ENCODE assay signal across 24 cellular contexts in the genomic region with DNA sequence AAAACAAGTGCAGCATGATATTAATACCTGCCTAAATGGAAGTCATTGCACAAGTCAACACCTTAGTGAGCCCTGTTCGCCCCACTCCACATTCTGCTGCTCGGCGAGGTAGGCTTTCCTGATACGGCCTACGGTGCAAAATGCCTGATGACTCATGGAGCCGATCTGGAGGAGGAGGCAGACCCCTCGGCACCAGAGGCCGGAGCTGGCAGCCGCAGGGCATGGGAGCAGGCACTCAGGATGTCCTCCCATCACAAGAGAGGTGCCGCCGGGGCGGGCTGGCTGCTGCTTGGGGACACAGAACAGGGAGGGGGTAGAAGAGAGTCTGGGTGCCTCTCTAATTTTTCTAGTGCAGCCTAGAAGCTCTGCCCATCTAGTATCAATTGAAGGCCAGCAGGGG.
"Had no signal": no experiment of that assay in that cellular context is flagged by ENCODE, and none has a peak within 500 bp of the region (broad histone marks: within the 10 kb centered on the region; RNA-seq: fewer than 3 reads in every experiment).

No MANE protein-coding gene starts in this region.

- DNase-seq: activated CD4-positive, alpha-beta memory T cell treated with anti-CD3 and anti-CD28 coated beads, Interleukin-2, amount 10 ng/mL, durations not matched to agents 7 days and 5 days; activated CD4-positive, alpha-beta T cell treated with anti-CD3 and anti-CD28 coated beads, Interleukin-2, amount 10 ng/mL, durations not matched to agents 24 days and 14 days; activated effector memory CD4-positive, alpha-beta T cell treated with Interleukin-2 at 50 U/mL for 16 hours; activated naive CD4-positive, alpha-beta T cell treated with anti-CD3 and anti-CD28 coated beads for 36 hours; activated T-cell treated with anti-CD3 and anti-CD28 coated beads, Interleukin-2, amount 50 U/mL, for 72 hours; amygdala; effector CD4-positive, alpha-beta T cell; foreskin melanocyte; hippocampal formation; left lung; naive thymus-derived CD8-positive, alpha-beta T cell; small intestine; stimulated activated CD4-positive, alpha-beta T cell treated with anti-CD3 and anti-CD28 coated beads, Interleukin-2, amount 100 ng/mL, for 24 hours; stomach; T-helper 2 cell had no signal

- H3K9me3 Mint-ChIP-seq: activated CD4-positive, alpha-beta memory T cell treated with anti-CD3 and anti-CD28 coated beads, Interleukin-2, amount 10 ng/mL, durations not matched to agents 7 days and 5 days; activated CD4-positive, alpha-beta T cell treated with anti-CD3 and anti-CD28 coated beads, Interleukin-2, amount 10 ng/mL, durations not matched to agents 24 days and 14 days; activated naive CD4-positive, alpha-beta T cell treated with anti-CD3 and anti-CD28 coated beads for 36 hours; activated T-cell treated with anti-CD3 and anti-CD28 coated beads, Interleukin-2, amount 50 U/mL, for 72 hours; mesothelial cell of epicardium; naive thymus-derived CD8-positive, alpha-beta T cell; neural progenitor cell; stimulated activated effector memory CD8-positive, alpha-beta T cell treated with anti-CD3 and anti-CD28 coated beads, Interleukin-12 subunit alpha, Interleukin-12 subunit beta, amount 100 ng/mL, for 72 hours had no signal

- H3K9me3 ChIP-seq: left lung, stomach, suprapubic skin, tibial nerve, vagina had no signal

- H3K4me3 Mint-ChIP-seq: activated CD4-positive, alpha-beta memory T cell treated with anti-CD3 and anti-CD28 coated beads, Interleukin-2, amount 10 ng/mL, durations not matched to agents 7 days and 5 days; activated CD4-positive, alpha-beta T cell treated with anti-CD3 and anti-CD28 coated beads, Interleukin-2, amount 10 ng/mL, durations not matched to agents 24 days and 14 days; activated naive CD4-positive, alpha-beta T cell treated with anti-CD3 and anti-CD28 coated beads for 36 hours; activated T-cell treated with anti-CD3 and anti-CD28 coated beads, Interleukin-2, amount 50 U/mL, for 72 hours; mesothelial cell of epicardium; naive thymus-derived CD8-positive, alpha-beta T cell; neural progenitor cell; stimulated activated effector memory CD8-positive, alpha-beta T cell treated with anti-CD3 and anti-CD28 coated beads, Interleukin-12 subunit alpha, Interleukin-12 subunit beta, amount 100 ng/mL, for 72 hours had no signal

- H3K4me3 ChIP-seq: cardiac muscle cell, left lung, lung, neural progenitor cell, stomach, suprapubic skin, tibial nerve, vagina had no signal

- H3K36me3 Mint-ChIP-seq: mesothelial cell of epicardium; naive thymus-derived CD8-positive, alpha-beta T cell; neural progenitor cell; stimulated activated effector memory CD8-positive, alpha-beta T cell treated with anti-CD3 and anti-CD28 coated beads, Interleukin-12 subunit alpha, Interleukin-12 subunit beta, amount 100 ng/mL, for 72 hours had no signal

- H3K36me3 ChIP-seq: cardiac muscle cell, left lung, neural progenitor cell, stomach, suprapubic skin, tibial nerve, vagina had no signal

- H3K4me1 Mint-ChIP-seq: activated CD4-positive, alpha-beta memory T cell treated with anti-CD3 and anti-CD28 coated beads, Interleukin-2, amount 10 ng/mL, durations not matched to agents 7 days and 5 days; activated CD4-positive, alpha-beta T cell treated with anti-CD3 and anti-CD28 coated beads, Interleukin-2, amount 10 ng/mL, durations not matched to agents 24 days and 14 days; stimulated activated effector memory CD8-positive, alpha-beta T cell treated with anti-CD3 and anti-CD28 coated beads, Interleukin-12 subunit alpha, Interleukin-12 subunit beta, amount 100 ng/mL, for 72 hours had no signal

- H3K4me1 ChIP-seq: left lung, stomach, vagina had no signal

- H3K9ac ChIP-seq: neural progenitor cell had no signal

- ATAC-seq: activated T-cell treated with anti-CD3 and anti-CD28 coated beads, Interleukin-2, amount 50 U/mL, for 72 hours; left lung; naive thymus-derived CD8-positive, alpha-beta T cell; sciatic nerve; stimulated activated effector memory CD8-positive, alpha-beta T cell treated with anti-CD3 and anti-CD28 coated beads, Interleukin-12 subunit alpha, Interleukin-12 subunit beta, amount 100 ng/mL, for 72 hours had no signal

- H3K27ac ChIP-seq: cardiac muscle cell, left lung, neural progenitor cell, stomach, suprapubic skin, tibial nerve, vagina had no signal

- H3K27ac Mint-ChIP-seq: activated CD4-positive, alpha-beta memory T cell treated with anti-CD3 and anti-CD28 coated beads, Interleukin-2, amount 10 ng/mL, durations not matched to agents 7 days and 5 days; activated CD4-positive, alpha-beta T cell treated with anti-CD3 and anti-CD28 coated beads, Interleukin-2, amount 10 ng/mL, durations not matched to agents 24 days and 14 days; activated naive CD4-positive, alpha-beta T cell treated with anti-CD3 and anti-CD28 coated beads for 36 hours; activated T-cell treated with anti-CD3 and anti-CD28 coated beads, Interleukin-2, amount 50 U/mL, for 72 hours; mesothelial cell of epicardium; neural progenitor cell; stimulated activated effector memory CD8-positive, alpha-beta T cell treated with anti-CD3 and anti-CD28 coated beads, Interleukin-12 subunit alpha, Interleukin-12 subunit beta, amount 100 ng/mL, for 72 hours had no signal

- H3K27me3 ChIP-seq: cardiac muscle cell, neural progenitor cell, tibial nerve had no signal

- H3K4me2 ChIP-seq: neural progenitor cell had no signal
